ENCODE assay signal across 31 cellular contexts in genomic region chr7:5343893-5344292, GRCh38.
"Had no signal": no experiment of that assay in that cellular context is flagged by ENCODE, and none has a peak within 500 bp of the region (broad histone marks: within the 10 kb centered on the region; RNA-seq: fewer than 3 reads in every experiment).

No MANE protein-coding gene starts in this region.

- DNase-seq: activated B cell treated with CpG ODN at 0.5 μM for 24 hours; activated CD4-positive, alpha-beta memory T cell treated with anti-CD3 and anti-CD28 coated beads, Interleukin-2, amount 10 ng/mL, durations not matched to agents 7 days and 5 days; activated CD4-positive, alpha-beta T cell treated with anti-CD3 and anti-CD28 coated beads for 48 hours; activated CD4-positive, alpha-beta T cell treated with anti-CD3 and anti-CD28 coated beads, Interleukin-2, amount 50 U/mL, for 4 hours; activated CD8-positive, alpha-beta memory T cell treated with anti-CD3 and anti-CD28 coated beads, Interleukin-2, amount 50 U/mL, for 48 hours; activated gamma-delta T cell; activated naive CD4-positive, alpha-beta T cell; activated naive CD4-positive, alpha-beta T cell treated with anti-CD3 and anti-CD28 coated beads, Interleukin-2, amount 10 ng/mL, durations not matched to agents 7 days and 5 days; activated naive CD8-positive, alpha-beta T cell treated with anti-CD3 and anti-CD28 coated beads, Interleukin-2, amount 10 ng/mL, durations not matched to agents 7 days and 5 days; activated T-cell treated with anti-CD3 and anti-CD28 coated beads for 4 hours; activated T-cell treated with anti-CD3 and anti-CD28 coated beads, Interleukin-2, amount 50 U/mL, for 24 hours; activated T-cell treated with anti-CD3 and anti-CD28 coated beads, Interleukin-2, amount 50 U/mL, for 72 hours; brain microvascular endothelial cell; dorsolateral prefrontal cortex; effector memory CD4-positive, alpha-beta T cell; foreskin keratinocyte; gastrocnemius medialis; heart right ventricle; T-cell; T1000; WERI-Rb-1 had no signal

- H3K9me3 Mint-ChIP-seq: dendritic cell treated with granulocyte-macrophage colony-stimulating factor and Interleukin-4, amounts not matched to agents 40 ng/mL and 50 ng/mL, for 4 days had no signal

- H3K27ac ChIP-seq: ascending aorta, brain microvascular endothelial cell, coronary artery, dorsolateral prefrontal cortex, esophagus muscularis mucosa, foreskin keratinocyte, gastrocnemius medialis, heart right ventricle, WERI-Rb-1 had no signal

- H3K27ac Mint-ChIP-seq: activated B cell treated with CpG ODN at 0.5 μM for 24 hours; activated CD4-positive, alpha-beta memory T cell treated with anti-CD3 and anti-CD28 coated beads, Interleukin-2, amount 10 ng/mL, durations not matched to agents 7 days and 5 days; activated naive CD4-positive, alpha-beta T cell treated with anti-CD3 and anti-CD28 coated beads, Interleukin-2, amount 10 ng/mL, durations not matched to agents 7 days and 5 days; activated naive CD4-positive, alpha-beta T cell treated with anti-CD3 and anti-CD28 coated beads, Interleukin-2, amount 50 U/mL, for 72 hours; activated naive CD8-positive, alpha-beta T cell treated with anti-CD3 and anti-CD28 coated beads, Interleukin-2, amount 10 ng/mL, durations not matched to agents 7 days and 5 days; activated T-cell treated with anti-CD3 and anti-CD28 coated beads, Interleukin-2, amount 50 U/mL, for 24 hours; activated T-cell treated with anti-CD3 and anti-CD28 coated beads, Interleukin-2, amount 50 U/mL, for 72 hours; dendritic cell treated with granulocyte-macrophage colony-stimulating factor and Interleukin-4, amounts not matched to agents 40 ng/mL and 50 ng/mL, for 4 days; endodermal cell; T-cell; T-helper 1 cell treated with Interleukin-12 subunit alpha and Interleukin-12 subunit beta and Interleukin-4 antibody, amounts not matched to agents 30 μg/mL and 1 μg/mL, for 36 hours; T-helper 2 cell treated with Interferon-gamma antibody and Interleukin-4, amounts not matched to agents 5 μg/mL and 100 μg/mL, for 36 hours had no signal

- H3K9me3 ChIP-seq: gastrocnemius medialis had no signal

- H3K4me1 Mint-ChIP-seq: activated B cell treated with CpG ODN at 0.5 μM for 24 hours, endodermal cell had no signal

- H3K4me3 Mint-ChIP-seq: activated B cell treated with CpG ODN at 0.5 μM for 24 hours; activated CD4-positive, alpha-beta memory T cell treated with anti-CD3 and anti-CD28 coated beads, Interleukin-2, amount 10 ng/mL, durations not matched to agents 7 days and 5 days; activated naive CD4-positive, alpha-beta T cell treated with anti-CD3 and anti-CD28 coated beads, Interleukin-2, amount 10 ng/mL, durations not matched to agents 7 days and 5 days; activated naive CD8-positive, alpha-beta T cell treated with anti-CD3 and anti-CD28 coated beads, Interleukin-2, amount 10 ng/mL, durations not matched to agents 7 days and 5 days; activated T-cell treated with anti-CD3 and anti-CD28 coated beads, Interleukin-2, amount 50 U/mL, for 24 hours; activated T-cell treated with anti-CD3 and anti-CD28 coated beads, Interleukin-2, amount 50 U/mL, for 72 hours; central memory CD8-positive, alpha-beta T cell; dendritic cell treated with granulocyte-macrophage colony-stimulating factor and Interleukin-4, amounts not matched to agents 40 ng/mL and 50 ng/mL, for 4 days; endodermal cell; T-cell; T-helper 1 cell treated with Interleukin-12 subunit alpha and Interleukin-12 subunit beta and Interleukin-4 antibody, amounts not matched to agents 30 μg/mL and 1 μg/mL, for 36 hours; T-helper 2 cell treated with Interferon-gamma antibody and Interleukin-4, amounts not matched to agents 5 μg/mL and 100 μg/mL, for 36 hours had no signal

- H3K27me3 Mint-ChIP-seq: activated B cell treated with CpG ODN at 0.5 μM for 24 hours; activated CD4-positive, alpha-beta memory T cell treated with anti-CD3 and anti-CD28 coated beads, Interleukin-2, amount 10 ng/mL, durations not matched to agents 7 days and 5 days; activated naive CD4-positive, alpha-beta T cell treated with anti-CD3 and anti-CD28 coated beads, Interleukin-2, amount 10 ng/mL, durations not matched to agents 7 days and 5 days; activated naive CD8-positive, alpha-beta T cell treated with anti-CD3 and anti-CD28 coated beads, Interleukin-2, amount 10 ng/mL, durations not matched to agents 7 days and 5 days; activated T-cell treated with anti-CD3 and anti-CD28 coated beads, Interleukin-2, amount 50 U/mL, for 24 hours; central memory CD8-positive, alpha-beta T cell; dendritic cell treated with granulocyte-macrophage colony-stimulating factor and Interleukin-4, amounts not matched to agents 40 ng/mL and 50 ng/mL, for 4 days; T-cell had no signal

- H3K4me1 ChIP-seq: ascending aorta, foreskin keratinocyte, gastrocnemius medialis had no signal

- H3K27me3 ChIP-seq: ascending aorta, brain microvascular endothelial cell, dorsolateral prefrontal cortex, esophagus muscularis mucosa, foreskin keratinocyte, gastrocnemius medialis, heart right ventricle had no signal

- H3K4me3 ChIP-seq: ascending aorta, coronary artery, dorsolateral prefrontal cortex, esophagus muscularis mucosa, gastrocnemius medialis, heart right ventricle had no signal

- ATAC-seq: activated CD4-positive, CD25-positive, alpha-beta regulatory T cell treated with anti-CD3 and anti-CD28 coated beads, Interleukin-2, amount 50 U/mL, for 24 hours; activated naive CD4-positive, alpha-beta T cell treated with anti-CD3 and anti-CD28 coated beads, Interleukin-2, amount 50 U/mL, for 72 hours; activated T-cell treated with anti-CD3 and anti-CD28 coated beads, Interleukin-2, amount 50 U/mL, for 72 hours; foreskin keratinocyte; gastrocnemius medialis; heart right ventricle; T-cell had no signal
